13 cellular contexts compared by ENCODE assay signal in genomic region chr2:146986161-146986560, GRCh38.
DNase-seq lines count a peak whose midpoint lies in the region; ATAC-seq, FAIRE-seq and TF ChIP-seq lines count a peak whose summit lies in the region.
"Had no signal": no experiment of that assay in that cellular context is flagged by ENCODE, and none has a peak within 500 bp of the region (broad histone marks: within the 10 kb centered on the region; RNA-seq: fewer than 3 reads in every experiment).

No MANE protein-coding gene starts in this region.

- H3K9ac ChIP-seq in SK-N-SH: peak overlapping the region; percentile 19; the same call in 1 of the 2 replicates

- peak; percentile 59 for ATAC-seq in GM21717 (IDR thresholded peaks at IDR 0.05; ENCODE audit: unreplicated experiment)
- no peak for ATAC-seq in GM18870 (IDR thresholded peaks at IDR 0.05; ENCODE audit: unreplicated experiment)
- ATAC-seq in activated CD8-positive, alpha-beta T cell treated with anti-CD3 and anti-CD28 coated beads, Interleukin-2, amount 10 ng/mL, durations not matched to agents 7 days and 5 days: no peak
- ATAC-seq: right cardiac atrium had no signal

- H3K36me3 Mint-ChIP-seq in activated CD8-positive, alpha-beta T cell treated with anti-CD3 and anti-CD28 coated beads, Interleukin-2, amount 10 ng/mL, durations not matched to agents 7 days and 5 days (ENCODE audit: low read depth): no peaks in the 10 kb centered on the region
- H3K36me3 Mint-ChIP-seq: IgD-negative memory B cell had no signal

- WGBS in SK-N-SH (ENCODE audit: low lambda C conversion rate): 9% methylated on average over 4 of the region's 4 CpGs

- H3K4me3 ChIP-seq in ACC112 (ENCODE audit: low read depth, low read length) (peak overlapping the region; percentile 30; the same call in 1 of the 2 replicates), SK-N-SH (ENCODE audit: low read depth in 2 of 2, low read length in 1 of 2) (no peak overlapping the region)
- H3K4me3 ChIP-seq: adrenal gland had no signal

- H3K27ac ChIP-seq in ACC112 (ENCODE audit: low read depth, low read length): peak overlapping the region; percentile 95
- H3K27ac ChIP-seq in SK-N-SH (ENCODE audit: low read depth in 2 of 2, low read length in 1 of 2): peak overlapping the region; percentile 54 to 62; a peak in 3 of 4 replicates

- H3K27me3 ChIP-seq in ACC112 (ENCODE audit: insufficient read depth, low read length): no peaks in the 10 kb centered on the region
- no peaks in the 10 kb centered on the region for H3K27me3 ChIP-seq in SK-N-SH (ENCODE audit: insufficient read depth)
- H3K27me3 ChIP-seq: adrenal gland had no signal

- H3K4me2 ChIP-seq in SK-N-SH: peak overlapping the region; percentile 14; the same call in 1 of the 2 replicates

- peaks cover 14% of the 10 kb centered on the region for H3F3A ChIP-seq in SK-N-SH (replicated peaks; ENCODE audit: insufficient read depth)

- no peaks in the 10 kb centered on the region for H3K4me1 Mint-ChIP-seq in activated CD8-positive, alpha-beta T cell treated with anti-CD3 and anti-CD28 coated beads, Interleukin-2, amount 10 ng/mL, durations not matched to agents 7 days and 5 days (ENCODE audit: low read depth)

- H3K36me3 ChIP-seq in ACC112 (ENCODE audit: insufficient read depth, low read length) (no peaks in the 10 kb centered on the region), SK-N-SH (replicated peaks in 1 of 2; ENCODE audit: control insufficient read depth in 1 of 2, insufficient read depth in 2 of 2, low read length in 1 of 2) (no peaks in the 10 kb centered on the region)
- H3K36me3 ChIP-seq: adrenal gland had no signal

- H3K27me3 Mint-ChIP-seq in activated CD8-positive, alpha-beta T cell treated with anti-CD3 and anti-CD28 coated beads, Interleukin-2, amount 10 ng/mL, durations not matched to agents 7 days and 5 days (ENCODE audit: low read depth): no peaks in the 10 kb centered on the region

- H3K4me3 Mint-ChIP-seq in activated CD8-positive, alpha-beta T cell treated with anti-CD3 and anti-CD28 coated beads, Interleukin-2, amount 10 ng/mL, durations not matched to agents 7 days and 5 days: no peak overlapping the region
- H3K4me3 Mint-ChIP-seq: IgD-negative memory B cell had no signal

- no peaks in the 10 kb centered on the region for H3K9me3 Mint-ChIP-seq in activated CD8-positive, alpha-beta T cell treated with anti-CD3 and anti-CD28 coated beads, Interleukin-2, amount 10 ng/mL, durations not matched to agents 7 days and 5 days (ENCODE audit: insufficient read depth)
- H3K9me3 Mint-ChIP-seq: IgD-negative memory B cell had no signal

- H3K9me3 ChIP-seq in SK-N-SH: no peaks in the 10 kb centered on the region
- H3K9me3 ChIP-seq: adrenal gland had no signal

- H3K79me2 ChIP-seq in ACC112 (ENCODE audit: control insufficient read depth, insufficient read depth, low read length, unreplicated experiment): no peaks in the 10 kb centered on the region
- no peaks in the 10 kb centered on the region for H3K79me2 ChIP-seq in SK-N-SH (ENCODE audit: insufficient read depth)

- FAIRE-seq in GM19239 (lab: Jason Lieb, UNC): no peak
- FAIRE-seq: endometrium had no signal

- H2AFZ ChIP-seq in ACC112 (ENCODE audit: low read length, unreplicated experiment) (peak overlapping the region; percentile 36), SK-N-SH (ENCODE audit: low read depth) (peak overlapping the region; percentile 54; the same call in 1 of the 2 replicates)

- no peaks in the 10 kb centered on the region for H3K9me2 ChIP-seq in SK-N-SH

- H3K4me1 ChIP-seq in ACC112 (ENCODE audit: control insufficient read depth, insufficient read depth, low read length, unreplicated experiment) (peaks cover 84% of the 10 kb centered on the region), SK-N-SH (ENCODE audit: control insufficient read depth in 1 of 2, insufficient read depth in 2 of 2, low read depth in 1 of 2, low read length in 1 of 2) (peaks cover 0 to 25% of the 10 kb centered on the region in 2 experiments; a peak in 2 of 4 replicates)
- H3K4me1 ChIP-seq: adrenal gland had no signal

- TF ChIP-seq CTCF in SK-N-SH (IDR thresholded peaks at IDR 0.05): no peak

- no peak for TF ChIP-seq RAD21 in SK-N-SH (IDR thresholded peaks at IDR 0.05; ENCODE audit: low read length)

- TF ChIP-seq EP300 in SK-N-SH (IDR thresholded peaks at IDR 0.05; ENCODE audit: borderline replicate concordance in 1 of 2, low read depth in 1 of 2, low read length in 1 of 2): peak in 1 of 2 experiments; percentile 31; a peak in 1 of 4 replicates

- H4K20me1 ChIP-seq in SK-N-SH (ENCODE audit: insufficient read depth): no peaks in the 10 kb centered on the region

- POLR2A ChIA-PET in SK-N-SH (lab: Yijun Ruan, JAX): no interaction called here
- POLR2A ChIA-PET in activated CD8-positive, alpha-beta T cell treated with anti-CD3 and anti-CD28 coated beads, Interleukin-2, amount 10 ng/mL, durations not matched to agents 7 days and 5 days (lab: Charles Lee): no interaction called here

- DNase-seq in SK-N-SH (no peak), foreskin melanocyte (peak; percentile 89), GM19239 (ENCODE audit: insufficient read length, low spot score) (no peak), SIG-M5 treated with dmso at 0.1 percent for 504 hours (lab: John Stamatoyannopoulos, UW; ENCODE audit: unreplicated experiment) (no peak)
- no peak for DNase-seq in activated CD8-positive, alpha-beta T cell treated with anti-CD3 and anti-CD28 coated beads, Interleukin-2, amount 10 ng/mL, durations not matched to agents 7 days and 5 days
- DNase-seq: adrenal gland, EL, right cardiac atrium had no signal

- H3K27ac Mint-ChIP-seq in activated CD8-positive, alpha-beta T cell treated with anti-CD3 and anti-CD28 coated beads, Interleukin-2, amount 10 ng/mL, durations not matched to agents 7 days and 5 days: no peak overlapping the region
- H3K27ac Mint-ChIP-seq: IgD-negative memory B cell had no signal

- CTCF ChIA-PET in SK-N-SH (lab: Yijun Ruan, JAX): no interaction called here
- CTCF ChIA-PET in activated CD8-positive, alpha-beta T cell treated with anti-CD3 and anti-CD28 coated beads, Interleukin-2, amount 10 ng/mL, durations not matched to agents 7 days and 5 days (lab: Charles Lee): no interaction called here

TF ChIP-seq in SK-N-SH, 30 proteins besides CTCF, POLR2A, EP300 and RAD21:
- TF ChIP-seq RXRA (IDR thresholded peaks at IDR 0.05; ENCODE audit: borderline replicate concordance, low read depth): no peak
- TF ChIP-seq TEAD4 (IDR thresholded peaks at IDR 0.05; ENCODE audit: borderline replicate concordance, insufficient read depth): no peak
- TF ChIP-seq TCF12 (IDR thresholded peaks at IDR 0.05): peak; percentile 33
- no peak for TF ChIP-seq GATA2 (CRISPR knock-in tag; IDR thresholded peaks at IDR 0.05)
- no peak for TF ChIP-seq RCOR1 (IDR thresholded peaks at IDR 0.05; ENCODE audit: low read length)
- TF ChIP-seq JUND (IDR thresholded peaks at IDR 0.05): no peak
- TF ChIP-seq, protein P1, sequence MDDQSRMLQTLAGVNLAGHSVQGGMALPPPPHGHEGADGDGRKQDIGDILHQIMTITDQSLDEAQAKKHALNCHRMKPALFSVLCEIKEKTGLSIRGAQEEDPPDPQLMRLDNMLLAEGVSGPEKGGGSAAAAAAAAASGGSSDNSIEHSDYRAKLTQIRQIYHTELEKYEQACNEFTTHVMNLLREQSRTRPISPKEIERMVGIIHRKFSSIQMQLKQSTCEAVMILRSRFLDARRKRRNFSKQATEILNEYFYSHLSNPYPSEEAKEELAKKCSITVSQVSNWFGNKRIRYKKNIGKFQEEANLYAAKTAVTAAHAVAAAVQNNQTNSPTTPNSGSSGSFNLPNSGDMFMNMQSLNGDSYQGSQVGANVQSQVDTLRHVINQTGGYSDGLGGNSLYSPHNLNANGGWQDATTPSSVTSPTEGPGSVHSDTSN (IDR thresholded peaks at IDR 0.05): peak; percentile 27
- TF ChIP-seq GABPA (IDR thresholded peaks at IDR 0.05; ENCODE audit: low read depth): no peak
- TF ChIP-seq MEF2A (IDR thresholded peaks at IDR 0.05; ENCODE audit: borderline replicate concordance, low read depth): no peak
- TF ChIP-seq RFX5 (IDR thresholded peaks at IDR 0.05; ENCODE audit: low read length): no peak
- no peak for TF ChIP-seq REST (IDR thresholded peaks at IDR 0.05; ENCODE audit: low read depth, low read length)
- TF ChIP-seq MXI1 (IDR thresholded peaks at IDR 0.05; ENCODE audit: low read depth, low read length): no peak
- TF ChIP-seq NRF1 (IDR thresholded peaks at IDR 0.05; ENCODE audit: low read depth, low read length): no peak
- no peak for TF ChIP-seq EZH2phosphoT487 (IDR thresholded peaks at IDR 0.05; ENCODE audit: borderline replicate concordance, low read depth)
